Comparison of ENCODE assay signal across 10 cellular contexts in genomic region chr6:30748851-30749540, GRCh38. TPM values are rescaled to one million over a fixed set of nuclear protein-coding genes. Genes with fewer than 3 reads are reported as not detected.
A peak's percentile ranks its signal among the peaks of the same experiment; 100 is the strongest.
DNase-seq lines count a peak whose midpoint lies in the region; ATAC-seq and TF ChIP-seq lines count a peak whose summit lies in the region.
"Had no signal": no experiment of that assay in that cellular context is flagged by ENCODE, and none has a peak within 500 bp of the region (broad histone marks: within the 10 kb centered on the region; RNA-seq: fewer than 3 reads in every experiment).

No MANE protein-coding gene starts in this region.

- H3K27ac ChIP-seq in mammary epithelial cell (ENCODE audit: insufficient read depth, low read depth, low read length) = peak overlapping the region; percentile 97
- H3K27ac ChIP-seq in mesendoderm (ENCODE audit: low read depth, low read length) = no peak overlapping the region
- peak overlapping the region; percentile 44 to 75 (median 56) for H3K27ac ChIP-seq in thyroid gland
- H3K27ac ChIP-seq in gastroesophageal sphincter = peak overlapping the region in 1 of 4 donors; percentile 45
- H3K27ac ChIP-seq: ovary had no signal

- no peaks in the 10 kb centered on the region for H3K27me3 ChIP-seq in mammary epithelial cell (ENCODE audit: insufficient read depth, low read length)
- H3K27me3 ChIP-seq in mesendoderm (ENCODE audit: insufficient read depth, low read length, poor library complexity) = no peaks in the 10 kb centered on the region
- H3K27me3 ChIP-seq in thyroid gland = no peaks in the 10 kb centered on the region
- no peaks in the 10 kb centered on the region for H3K27me3 ChIP-seq in gastroesophageal sphincter
- H3K27me3 ChIP-seq: ovary had no signal

- H3K79me2 ChIP-seq in mammary epithelial cell (ENCODE audit: insufficient read depth, low read length) (peaks cover 3% of the 10 kb centered on the region), mesendoderm (ENCODE audit: control insufficient read depth, insufficient read depth, low read length) (peaks cover 3% of the 10 kb centered on the region)

- TF ChIP-seq CTCF in mammary epithelial cell (conservative IDR thresholded peaks at IDR 0.05 in 1 of 2, IDR thresholded peaks at IDR 0.05 in 1 of 2; ENCODE audit: extremely low read depth in 1 of 2, insufficient read depth in 1 of 2, low read depth in 1 of 2, low read length in 2 of 2) (no peak), thyroid gland (IDR thresholded peaks at IDR 0.05) (no peak), gastroesophageal sphincter (IDR thresholded peaks at IDR 0.05) (no peak)

- H2AK5ac ChIP-seq in mesendoderm (ENCODE audit: low read length) = peak overlapping the region; percentile 61

- no peaks in the 10 kb centered on the region for H3K79me1 ChIP-seq in mesendoderm (ENCODE audit: low read length)

- WGBS in mammary epithelial cell (ENCODE audit: low coverage, missing lambda C conversion rate) = 11% methylated on average over 8 of the region's 8 CpGs
- WGBS in mesendoderm (ENCODE audit: extremely low coverage, insufficient coverage, low lambda C conversion rate) = no CpG with 5 or more reads among the region's 8 CpGs
- 85 to 88% methylated on average over 8 of the region's 8 CpGs for WGBS in thyroid gland, 2 donors
- 71 to 74% methylated on average over 5 to 8 of the region's 8 CpGs for WGBS in gastroesophageal sphincter (ENCODE audit: low coverage in 1 of 2), 2 donors

- peak overlapping the region; percentile 46 for H3K56ac ChIP-seq in mesendoderm (ENCODE audit: low read length)

- H3K9me3 ChIP-seq in mammary epithelial cell (replicated peaks; ENCODE audit: insufficient read depth, low read length) (no peaks in the 10 kb centered on the region), thyroid gland (no peaks in the 10 kb centered on the region), gastroesophageal sphincter (no peaks in the 10 kb centered on the region)
- H3K9me3 ChIP-seq: ovary had no signal

- no peak overlapping the region for H2BK5ac ChIP-seq in mesendoderm (ENCODE audit: low read length)

- H2BK15ac ChIP-seq in mesendoderm (replicated peaks; ENCODE audit: low read depth) = no peak overlapping the region

- H3K23ac ChIP-seq in mesendoderm (ENCODE audit: low read length) = no peak overlapping the region

- no peak for TF ChIP-seq EP300 in gastroesophageal sphincter (IDR thresholded peaks at IDR 0.05)

- H4K20me1 ChIP-seq in mammary epithelial cell (ENCODE audit: insufficient read depth, low read length) = no peaks in the 10 kb centered on the region

- H3K4me3 ChIP-seq in mammary epithelial cell (replicated peaks in 1 of 3; ENCODE audit: insufficient read depth in 1 of 3, low read depth in 2 of 3, low read length in 3 of 3) (no peak overlapping the region), mesendoderm (ENCODE audit: low read length) (no peak overlapping the region), thyroid gland (replicated peaks in 1 of 3) (no peak overlapping the region), gastroesophageal sphincter (no peak overlapping the region)
- H3K4me3 ChIP-seq: ovary had no signal

- H3K18ac ChIP-seq in mesendoderm (ENCODE audit: low read length) = no peak overlapping the region

- DNase-seq in DMS53 (lab: John Stamatoyannopoulos, UW) (peak; percentile 84), DMS53 treated with DMSO at 0.1 percent for 48 hours (lab: John Stamatoyannopoulos, UW; ENCODE audit: unreplicated experiment) (no peak), mammary epithelial cell (peak; percentile 78), mesendoderm (no peak), thyroid gland (no peak), RPMI8226 (no peak), NCI-H2081 treated with DMSO at 0.1 percent for 48 hours (lab: John Stamatoyannopoulos, UW) (no peak)
- DNase-seq: NCI-H2029, ovary had no signal

- H4K5ac ChIP-seq in mesendoderm (ENCODE audit: low read length) = no peak overlapping the region

- H3K9ac ChIP-seq in mammary epithelial cell (ENCODE audit: insufficient read depth, low read length) (peak overlapping the region; percentile 70), mesendoderm (ENCODE audit: low read length) (no peak overlapping the region)

- CTCF ChIA-PET in mammary epithelial cell (lab: Charles Lee; ENCODE audit: low non-redundant PET) = no interaction called here

- no TSS peak for BruUV-seq in mammary epithelial cell (replicated peaks; lab: Mats Ljungman, UMichigan)

- H3K36me3 ChIP-seq in mammary epithelial cell (ENCODE audit: insufficient read depth, low read length) (no peaks in the 10 kb centered on the region), mesendoderm (ENCODE audit: control insufficient read depth, insufficient read depth, low read length) (no peaks in the 10 kb centered on the region), thyroid gland (no peaks in the 10 kb centered on the region), gastroesophageal sphincter (no peaks in the 10 kb centered on the region)
- H3K36me3 ChIP-seq: ovary had no signal

- no peak overlapping the region for H2BK120ac ChIP-seq in mesendoderm (ENCODE audit: low read depth, low read length)

- no peak for ATAC-seq in gastroesophageal sphincter

- H3K4ac ChIP-seq in mesendoderm (ENCODE audit: low read depth, low read length) = no peak overlapping the region

- H2AFZ ChIP-seq in mammary epithelial cell (ENCODE audit: low read depth, low read length) = no peak overlapping the region

- peaks cover 66% of the 10 kb centered on the region for H3K4me1 ChIP-seq in mammary epithelial cell (ENCODE audit: insufficient read depth, low read length)
- peaks cover 7% of the 10 kb centered on the region for H3K4me1 ChIP-seq in mesendoderm (ENCODE audit: control insufficient read depth, low read depth, low read length)
- peaks cover 18 to 36% of the 10 kb centered on the region in 2 donors for H3K4me1 ChIP-seq in thyroid gland
- peaks cover 0 to 42% (median 8%) of the 10 kb centered on the region in 3 donors for H3K4me1 ChIP-seq in gastroesophageal sphincter

- H3K4me2 ChIP-seq in mammary epithelial cell (ENCODE audit: insufficient read depth, low read depth, low read length) = peak overlapping the region; percentile 35
- H3K4me2 ChIP-seq in mesendoderm (ENCODE audit: low read length) = no peak overlapping the region

- TF ChIP-seq POLR2A in thyroid gland (IDR thresholded peaks at IDR 0.05) (no peak), gastroesophageal sphincter (IDR thresholded peaks at IDR 0.05) (no peak)

- intact Hi-C loops in mammary epithelial cell (cut with micrococcal nuclease) = loop anchor here (1.0 kb wide), 1 partner anchor 32 kb away; no protein-coding TSS in a partner anchor
- intact Hi-C loops in thyroid gland (cut with DNase I) = loop anchor here (10.0 kb wide), 3 partner anchors 76 to 336 kb away; partner anchors contain the start of gene DDR1

- H4K8ac ChIP-seq in mesendoderm (ENCODE audit: low read depth, low read length) = no peak overlapping the region

- dilution Hi-C loops in mammary epithelial cell (cut with HindIII; ENCODE audit: low sequenced_read_pairs) = loop anchor here (5.0 kb wide), 3 partner anchors 33 to 118 kb away; no protein-coding TSS in a partner anchor

- in situ Hi-C loops in mammary epithelial cell (cut with MboI; ENCODE audit: low sequenced_read_pairs in 2 of 2) = loop anchor here (5.0 kb wide), 1 partner anchor 63 kb away; no protein-coding TSS in a partner anchor

RNA-seq across cellular contexts. Expression of gene IER3, which starts 4.6 kb away (rescaled TPM):
- total RNA-seq in mammary epithelial cell = 100 to 1,000 TPM in 1 of 2 donors, 10 to 100 TPM in 1; 68.8 to 390 TPM
- polyA plus RNA-seq in mammary epithelial cell = 121 TPM
- 81.4 TPM for polyA minus RNA-seq in mammary epithelial cell
- 285 TPM for polyA plus RNA-seq in mesendoderm (2013, experiment 1 of 2)
- polyA plus RNA-seq in mesendoderm (2013, experiment 2 of 2) = 254 TPM
- 10 to 100 TPM in 2 of 4 donors, 1 to 10 TPM in 2; 9.3 to 19.1 (median 13.6) TPM for total RNA-seq in thyroid gland
- total RNA-seq in gastroesophageal sphincter = 10 to 100 TPM in 3 of 4 donors, 1 to 10 TPM in 1; 5.6 to 31.9 (median 11.3) TPM

RNA-seq across cellular contexts. Expression of gene FLOT1, which starts 6.5 kb away (rescaled TPM):
- total RNA-seq in mammary epithelial cell (10 to 100 TPM; 53.9 to 57.5 TPM), thyroid gland (100 to 1,000 TPM; 134 to 160 (median 144) TPM), gastroesophageal sphincter (100 to 1,000 TPM; 104 to 191 (median 152) TPM)
- polyA plus RNA-seq in mammary epithelial cell = 63.7 TPM
- 47.4 TPM for polyA minus RNA-seq in mammary epithelial cell
- 70.7 TPM for polyA plus RNA-seq in mesendoderm (2013, experiment 1 of 2)
- 68.2 TPM for polyA plus RNA-seq in mesendoderm (2013, experiment 2 of 2)

RNA-seq across cellular contexts. Expression of gene TUBB, which starts 28.8 kb away (rescaled TPM):
- 100 to 1,000 TPM; 400 to 787 TPM for total RNA-seq in mammary epithelial cell
- 1,634 TPM for polyA plus RNA-seq in mammary epithelial cell
- 1,336 TPM for polyA minus RNA-seq in mammary epithelial cell
- polyA plus RNA-seq in mesendoderm (2013, experiment 1 of 2) = 1,956 TPM
- polyA plus RNA-seq in mesendoderm (2013, experiment 2 of 2) = 1,954 TPM
- 100 to 1,000 TPM; 162 to 441 (median 269) TPM for total RNA-seq in thyroid gland
- total RNA-seq in gastroesophageal sphincter = 100 to 1,000 TPM; 184 to 351 (median 236) TPM

RNA-seq across cellular contexts. Expression of gene MDC1, which starts 31.9 kb away (rescaled TPM):
- total RNA-seq in mammary epithelial cell = 10 to 100 TPM; 12.8 to 36.7 TPM
- polyA plus RNA-seq in mammary epithelial cell = 10.7 TPM
- polyA minus RNA-seq in mammary epithelial cell = 62.3 TPM
- 30.4 TPM for polyA plus RNA-seq in mesendoderm (2013, experiment 1 of 2)
- polyA plus RNA-seq in mesendoderm (2013, experiment 2 of 2) = 29.4 TPM
- 10 to 100 TPM; 15.3 to 27.2 (median 20.2) TPM for total RNA-seq in thyroid gland
- total RNA-seq in gastroesophageal sphincter = 10 to 100 TPM in 3 of 4 donors, 1 to 10 TPM in 1; 9.8 to 16.7 (median 13.1) TPM

RNA-seq across cellular contexts. Expression of gene NRM, which starts 58.2 kb away (rescaled TPM):
- total RNA-seq in mammary epithelial cell (10 to 100 TPM in 1 of 2 donors, 1 to 10 TPM in 1; 2.3 to 13.2 TPM), thyroid gland (1 to 10 TPM; 3.5 to 8.3 (median 5.7) TPM), gastroesophageal sphincter (1 to 10 TPM; 3.0 to 8.2 (median 6.0) TPM)
- 26.2 TPM for polyA plus RNA-seq in mammary epithelial cell
- 25.5 TPM for polyA minus RNA-seq in mammary epithelial cell
- polyA plus RNA-seq in mesendoderm (2013, experiment 1 of 2) = 49.8 TPM
- polyA plus RNA-seq in mesendoderm (2013, experiment 2 of 2) = 49.7 TPM

Comparison
In these comparisons a context has a peak if more than half of its experiments do, and no peak if none do; other contexts are left out.
1. DNase-seq: peak in DMS53 (single experiment) and mammary epithelial cell (single experiment); none in DMS53 treated with DMSO at 0.1 percent for 48 hours (single experiment), mesendoderm (single experiment), thyroid gland (0 of 2), RPMI8226 (single experiment) and NCI-H2081 treated with DMSO at 0.1 percent for 48 hours (single experiment).